ENCODE assay signal across 8 cellular contexts in genomic region chr1:212432706-212433576, GRCh38. TPM values are rescaled to one million over a fixed set of nuclear protein-coding genes. Genes with fewer than 3 reads are reported as not detected.
DNase-seq lines count a peak whose midpoint lies in the region; ATAC-seq and TF ChIP-seq lines count a peak whose summit lies in the region.

NENF (plus strand) TSS chr1:212432920; CDS start chr1:212432944, 24 bp downstream.

- H3K27ac Mint-ChIP-seq in neural crest cell (ENCODE audit: unreplicated experiment) = no peak within 1 kb of the TSS

- TF ChIP-seq CTCF in IMR-90 (conservative IDR thresholded peaks at IDR 0.05; ENCODE audit: low read depth, low read length) (no peak), RWPE1 (conservative IDR thresholded peaks at IDR 0.05; ENCODE audit: low read depth) (no peak), fibroblast of villous mesenchyme (IDR thresholded peaks at IDR 0.05; ENCODE audit: insufficient read depth, low read depth, low read length) (no peak), neural crest cell (conservative IDR thresholded peaks at IDR 0.05) (no peak)

- H4K20me1 ChIP-seq in IMR-90 (ENCODE audit: insufficient read depth, low read length) = peaks cover 12% of the 10 kb centered on the region; the same call in 1 of the 2 replicates

- POLR2A ChIA-PET in IMR-90 (lab: Charles Lee; ENCODE audit: unreplicated experiment) (no interaction called here), RWPE1 (lab: Yijun Ruan, JAX; ENCODE audit: low non-redundant PET) (interaction anchor here (0.5 kb wide), 1 partner anchor 119 kb away, joined by 4 read pairs; no protein-coding TSS in a partner anchor)

- peak within 1 kb of the TSS; percentile 71; the same call in 1 of the 2 replicates for H3K4ac ChIP-seq in IMR-90 (ENCODE audit: low read depth, low read length)

- peaks cover 13% of the 10 kb centered on the region; the same call in 1 of the 2 replicates for H3K4me1 ChIP-seq in IMR-90 (ENCODE audit: control insufficient read depth, insufficient read depth, low read length)
- H3K4me1 ChIP-seq in stomach smooth muscle (ENCODE audit: control insufficient read depth, insufficient read depth, low read length) = peaks cover 19% of the 10 kb centered on the region

- peak within 1 kb of the TSS; percentile 48 for H3K27ac ChIP-seq in IMR-90 (ENCODE audit: insufficient read depth, low read length)
- peak within 1 kb of the TSS; percentile 71 for H3K27ac ChIP-seq in RWPE1
- peak within 1 kb of the TSS; percentile 70 for H3K27ac ChIP-seq in stomach smooth muscle (ENCODE audit: low read length)

- H3K4me1 Mint-ChIP-seq in neural crest cell = peaks cover 33% of the 10 kb centered on the region

- peak within 1 kb of the TSS; percentile 91 for H3K4me2 ChIP-seq in IMR-90 (ENCODE audit: low read depth, low read length)

- peak within 1 kb of the TSS; percentile 76 for H2BK20ac ChIP-seq in IMR-90 (ENCODE audit: low read depth, low read length)

- peaks cover 13 to 31% of the 10 kb centered on the region in 2 experiments for H3K79me1 ChIP-seq in IMR-90 (ENCODE audit: low read depth in 1 of 2, low read length in 2 of 2)

- TF ChIP-seq RAD21 in IMR-90 (IDR thresholded peaks at IDR 0.05; ENCODE audit: low read length) = no peak

- no peaks in the 10 kb centered on the region for H3K36me3 ChIP-seq in IMR-90 (ENCODE audit: control insufficient read depth, insufficient read depth, low read length)
- H3K36me3 ChIP-seq in stomach smooth muscle (ENCODE audit: control insufficient read depth in 2 of 2, insufficient read depth in 2 of 2, low read length in 2 of 2) = no peaks in the 10 kb centered on the region

- H3K18ac ChIP-seq in IMR-90 (ENCODE audit: low read depth, low read length) = peak within 1 kb of the TSS; percentile 76; the same call in 1 of the 2 replicates

- H2BK5ac ChIP-seq in IMR-90 (ENCODE audit: low read depth, low read length, poor library complexity, severe bottlenecking) = peak within 1 kb of the TSS; percentile 43

- CTCF ChIA-PET in IMR-90 (lab: Yijun Ruan, JAX) = interaction anchor here (0.7 to 1.3 kb wide), 3 partner anchors 9 to 23 kb away, joined by 3 to 7 read pairs (median 3); no protein-coding TSS in a partner anchor
- CTCF ChIA-PET in RWPE1 (lab: Yijun Ruan, JAX) = interaction anchor here (0.6 to 1.3 kb wide), 3 partner anchors 33 to 685 kb away, joined by 3 to 4 read pairs (median 4); no protein-coding TSS in a partner anchor

- no peaks in the 10 kb centered on the region for H3K36me3 Mint-ChIP-seq in neural crest cell (ENCODE audit: low read depth)

- no peaks in the 10 kb centered on the region for H3K9me3 ChIP-seq in IMR-90 (ENCODE audit: control insufficient read depth, insufficient read depth, low read length)
- no peaks in the 10 kb centered on the region for H3K9me3 ChIP-seq in stomach smooth muscle (ENCODE audit: control insufficient read depth in 2 of 2, low read length in 2 of 2)

- H3K9me1 ChIP-seq in IMR-90 (ENCODE audit: insufficient read depth, low read length) = 0 out of 2 replicates have a peak, but pooled peaks cover 3% of the 10 kb centered on the region

- H3K23ac ChIP-seq in IMR-90 (ENCODE audit: low read depth, low read length) = peak within 1 kb of the TSS; percentile 88

- peak within 1 kb of the TSS; percentile 89 for H3K56ac ChIP-seq in IMR-90 (ENCODE audit: extremely low read depth, insufficient read depth, low read length)

- in situ Hi-C loops in IMR-90 (cut with MboI; ENCODE audit: low sequenced_read_pairs) = no loop called here

- H4K8ac ChIP-seq in IMR-90 (ENCODE audit: low read depth in 2 of 2, low read length in 2 of 2) = peak within 1 kb of the TSS; percentile 75 to 97; a peak in 3 of 4 replicates

- H2AFZ ChIP-seq in IMR-90 (replicated peaks; ENCODE audit: low read length, poor library complexity) = peak within 1 kb of the TSS; percentile 92

- H3K4me3 Mint-ChIP-seq in neural crest cell = peak within 1 kb of the TSS; percentile 89

- H2AK5ac ChIP-seq in IMR-90 (ENCODE audit: low read depth, low read length) = peak within 1 kb of the TSS; percentile 84

- peak; percentile 47; the same call in 1 of the 2 replicates for TF ChIP-seq POLR2A in IMR-90 (IDR thresholded peaks at IDR 0.05; ENCODE audit: low read depth, low read length)

- H4K5ac ChIP-seq in IMR-90 (ENCODE audit: low read depth, low read length) = peak within 1 kb of the TSS; percentile 85; the same call in 1 of the 2 replicates

- no peaks in the 10 kb centered on the region for H3K9me3 Mint-ChIP-seq in neural crest cell

- H3K4me3 ChIP-seq in IMR-90 (ENCODE audit: insufficient read depth, low read depth, low read length) = peak within 1 kb of the TSS; percentile 67
- H3K4me3 ChIP-seq in fibroblast of villous mesenchyme (ENCODE audit: low read depth, low read length) = peak within 1 kb of the TSS; percentile 73
- peak within 1 kb of the TSS; percentile 61 to 80 for H3K4me3 ChIP-seq in stomach smooth muscle (ENCODE audit: low read length in 2 of 2)

- peak within 1 kb of the TSS; percentile 80 for H2AK9ac ChIP-seq in IMR-90 (replicated peaks; ENCODE audit: low read depth, low read length, poor library complexity)

- ATAC-seq in GM21528 (IDR thresholded peaks at IDR 0.05; ENCODE audit: low FRiP score, unreplicated experiment) (peak; percentile 96), IMR-90 (ENCODE audit: low read depth) (peak; percentile 99)

- peak within 1 kb of the TSS; percentile 73 for H4K91ac ChIP-seq in IMR-90 (ENCODE audit: insufficient read depth, low read depth, low read length)

- BruUV-seq in IMR-90 (replicated peaks; lab: Mats Ljungman, UMichigan) = no TSS peak

- H3K9ac ChIP-seq in IMR-90 (ENCODE audit: low read depth, low read length) (peak within 1 kb of the TSS; percentile 93), stomach smooth muscle (ENCODE audit: low read length in 2 of 2) (peak within 1 kb of the TSS; percentile 72 to 75)

- H3K27me3 ChIP-seq in IMR-90 (ENCODE audit: control insufficient read depth, insufficient read depth, low read length) (no peaks in the 10 kb centered on the region), stomach smooth muscle (ENCODE audit: control insufficient read depth in 1 of 2, insufficient read depth in 2 of 2, low read length in 2 of 2) (no peaks in the 10 kb centered on the region)

- H3K14ac ChIP-seq in IMR-90 (replicated peaks; ENCODE audit: low read depth, low read length) = peak within 1 kb of the TSS; percentile 83

- peak; percentile 80 for DNase-seq in DMS53 treated with DMSO at 0.1 percent for 48 hours (lab: John Stamatoyannopoulos, UW; ENCODE audit: unreplicated experiment)
- DNase-seq in IMR-90 = peak; percentile 72
- peak; percentile 95 for DNase-seq in RWPE1 (ENCODE audit: low spot score)
- peak; percentile 91 for DNase-seq in activated effector memory CD4-positive, alpha-beta T cell treated with anti-CD3 and anti-CD28 coated beads, Interleukin-2, amount 50 U/mL, for 16 hours
- peak; percentile 75 for DNase-seq in fibroblast of villous mesenchyme (ENCODE audit: low read depth)
- peak; percentile 54 for DNase-seq in neural crest cell (ENCODE audit: low read depth, low spot score)

- peak within 1 kb of the TSS; percentile 74; the same call in 1 of the 3 replicates for H2BK15ac ChIP-seq in IMR-90 (ENCODE audit: low read depth, low read length)

- dilution Hi-C loops in IMR-90 (cut with HindIII; ENCODE audit: low sequenced_read_pairs, unreplicated experiment) = no loop called here

- intact Hi-C loops in IMR-90 (cut with micrococcal nuclease) = no loop called here

- H3K27me3 Mint-ChIP-seq in neural crest cell (ENCODE audit: low read depth) = peaks cover 8% of the 10 kb centered on the region

- peak within 1 kb of the TSS; percentile 74 for H2BK120ac ChIP-seq in IMR-90 (ENCODE audit: low read depth, low read length)

- WGBS in IMR-90 (ENCODE audit: extremely low coverage in 2 of 2, insufficient read length in 1 of 2), 2 experiments = 0% methylated on average over 41 of the region's 86 CpGs; no CpG with 5 or more reads in 1 of the 2 experiments

TF ChIP-seq in IMR-90, 13 proteins besides CTCF, POLR2A, EP300 and RAD21:
- TF ChIP-seq BHLHE40 (IDR thresholded peaks at IDR 0.05; ENCODE audit: low read depth, low read length) = no peak
- TF ChIP-seq MAZ (IDR thresholded peaks at IDR 0.05; ENCODE audit: borderline replicate concordance, low read depth, low read length) = peak; percentile 82
- TF ChIP-seq MXI1 (IDR thresholded peaks at IDR 0.05; ENCODE audit: borderline replicate concordance, low read depth, low read length) = peak; percentile 66; the same call in 1 of the 2 replicates
- TF ChIP-seq CEBPB (IDR thresholded peaks at IDR 0.05; ENCODE audit: low read depth, low read length) = no peak
- TF ChIP-seq MAFK (IDR thresholded peaks at IDR 0.05; ENCODE audit: low read depth, low read length) = no peak
- no peak for TF ChIP-seq NFE2L2 (IDR thresholded peaks at IDR 0.05; ENCODE audit: low read depth, low read length)
- no peak for TF ChIP-seq CHD1 (IDR thresholded peaks at IDR 0.05; ENCODE audit: low read depth, low read length)
- TF ChIP-seq FOS (IDR thresholded peaks at IDR 0.05; ENCODE audit: low read depth, low read length) = no peak
TF ChIP-seq in IMR-90: peak in this region for 2.

RNA-seq across cellular contexts. Expression of gene NENF, which starts in this region (rescaled TPM):
- 15.0 and 16.0 TPM in 2 replicates for total RNA-seq in IMR-90 (2012; rRNA removed)
- 40.4 and 50.6 TPM in 2 replicates for polyA plus RNA-seq in IMR-90 (2012; rRNA removed)
- polyA plus RNA-seq in IMR-90 (2012; cell fraction: cytosol; rRNA removed) = 42.0 and 55.1 TPM in 2 replicates
- 11.2 and 13.0 TPM in 2 replicates for polyA plus RNA-seq in IMR-90 (2012; cell fraction: nucleus; rRNA removed; ENCODE audit: low replicate concordance)
- 26.8 and 36.7 TPM in 2 replicates for total RNA-seq in fibroblast of villous mesenchyme
- total RNA-seq in neural crest cell = 40.4 and 41.5 TPM in 2 replicates

Comparison
In these comparisons a context has a peak if more than half of its experiments do, and no peak if none do; other contexts are left out.
1. Peak in every context shown above with its lines: DNase-seq, ATAC-seq, H3K4me3 ChIP-seq and H3K27ac ChIP-seq.